Comparison of ENCODE assay signal across 17 cellular contexts in the genomic region with DNA sequence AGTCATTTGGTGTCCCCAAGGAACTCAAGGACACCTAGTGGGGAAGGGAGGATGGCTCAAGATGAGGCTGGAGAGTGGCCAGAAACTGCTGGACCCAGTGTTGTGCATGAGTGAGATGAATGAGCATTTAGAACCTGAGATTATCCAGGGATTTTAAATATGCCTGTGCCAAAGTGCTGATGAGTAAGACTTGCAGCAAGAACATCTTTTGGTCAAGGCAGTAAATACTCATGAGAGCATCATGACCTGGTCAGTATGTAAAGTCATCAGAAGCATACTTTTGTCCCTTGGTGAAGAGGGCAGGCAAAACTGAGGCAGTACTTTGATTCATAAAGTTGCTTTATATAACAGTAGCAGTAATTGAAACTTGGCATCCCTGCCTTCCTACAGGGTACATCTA. TPM values are rescaled to one million over a fixed set of nuclear protein-coding genes. Genes with fewer than 3 reads are reported as not detected.
A peak's percentile ranks its signal among the peaks of the same experiment; 100 is the strongest.
DNase-seq lines count a peak whose midpoint lies in the region; ATAC-seq and TF ChIP-seq lines count a peak whose summit lies in the region.
"Had no signal": no experiment of that assay in that cellular context is flagged by ENCODE, and none has a peak within 500 bp of the region (broad histone marks: within the 10 kb centered on the region; RNA-seq: fewer than 3 reads in every experiment).

No MANE protein-coding gene starts in this region.

- peak; percentile 32 for TF ChIP-seq CTCF in endodermal cell (conservative IDR thresholded peaks at IDR 0.05)
- TF ChIP-seq CTCF in uterus (IDR thresholded peaks at IDR 0.05), result no peak

- TF ChIP-seq POLR2A in uterus (IDR thresholded peaks at IDR 0.05), result no peak

- H3K27me3 ChIP-seq in GM23248 (replicated peaks; ENCODE audit: insufficient read depth) (no peaks in the 10 kb centered on the region), endodermal cell (ENCODE audit: control insufficient read depth, insufficient read depth, low read length, poor library complexity, severe bottlenecking) (no peaks in the 10 kb centered on the region), uterus (no peaks in the 10 kb centered on the region)
- H3K27me3 ChIP-seq: BLaER1 had no signal

- H3K27ac ChIP-seq in GM23248, result no peak overlapping the region
- no peak overlapping the region for H3K27ac ChIP-seq in endodermal cell (ENCODE audit: low read depth, low read length)
- H3K27ac ChIP-seq in uterus, result no peak overlapping the region
- H3K27ac ChIP-seq: BLaER1 had no signal

- peak; percentile 36 for DNase-seq in GM23248
- peak; percentile 15 for DNase-seq in RPMI7951 (ENCODE audit: low read depth)
- DNase-seq in endodermal cell, result no peak
- peak; percentile 12 for DNase-seq in iris pigment epithelial cell (ENCODE audit: low read depth)
- no peak for DNase-seq in uterus
- no peak for DNase-seq in GDM1 (lab: John Stamatoyannopoulos, UW)
- DNase-seq: 8988T; AML-193; Caco-2; CD8-positive, alpha-beta memory T cell; DND-41; GOT3; H9 had no signal

- ATAC-seq in GM21367 (IDR thresholded peaks at IDR 0.05; ENCODE audit: unreplicated experiment) (no peak), esophagus mucosa (no peak)
- ATAC-seq: GM12878 had no signal

- peaks cover 28% of the 10 kb centered on the region for H3F3A ChIP-seq in GM23248 (ENCODE audit: insufficient read depth)

- H3K9ac ChIP-seq in GM23248 (no peak overlapping the region), endodermal cell (ENCODE audit: extremely low read depth, low read length, poor library complexity, severe bottlenecking) (no peak overlapping the region)
- H3K9ac ChIP-seq: BLaER1 had no signal

- H3K4me1 Mint-ChIP-seq in endodermal cell, result no peaks in the 10 kb centered on the region

- no peaks in the 10 kb centered on the region for H4K20me1 ChIP-seq in GM23248 (ENCODE audit: insufficient read depth)
- H4K20me1 ChIP-seq: BLaER1 had no signal

- no peak overlapping the region for H3K4me2 ChIP-seq in GM23248 (ENCODE audit: unreplicated experiment)
- H3K4me2 ChIP-seq: BLaER1 had no signal

- no peaks in the 10 kb centered on the region for H3K79me2 ChIP-seq in GM23248 (ENCODE audit: insufficient read depth)

- no peak overlapping the region for H2AFZ ChIP-seq in GM23248

- H3K9me2 ChIP-seq in GM23248 (ENCODE audit: insufficient read depth), result no peaks in the 10 kb centered on the region

- no peak overlapping the region for H3K4me3 ChIP-seq in GM23248
- H3K4me3 ChIP-seq in endodermal cell (ENCODE audit: low read length), result no peak overlapping the region
- H3K4me3 ChIP-seq in uterus, result no peak overlapping the region
- H3K4me3 ChIP-seq: BLaER1, GM12878 had no signal

- in situ Hi-C loops in GM23248 (cut with MboI), result no loop called here

- H3K9me3 ChIP-seq in GM23248 (ENCODE audit: low read depth), result no peaks in the 10 kb centered on the region
- H3K9me3 ChIP-seq in endodermal cell (ENCODE audit: control insufficient read depth, low read length), result no peaks in the 10 kb centered on the region
- H3K9me3 ChIP-seq in uterus, result peaks cover 0 to 4% of the 10 kb centered on the region in 2 donors
- H3K9me3 ChIP-seq: Caco-2 had no signal

- peaks cover 11% of the 10 kb centered on the region for H3K4me1 ChIP-seq in GM23248 (ENCODE audit: insufficient read depth)
- H3K4me1 ChIP-seq in endodermal cell (ENCODE audit: control insufficient read depth, insufficient read depth, low read length), result no peaks in the 10 kb centered on the region
- no peaks in the 10 kb centered on the region for H3K4me1 ChIP-seq in uterus
- H3K4me1 ChIP-seq: BLaER1, Caco-2 had no signal

- no peaks in the 10 kb centered on the region for H3K9me3 Mint-ChIP-seq in endodermal cell
- H3K9me3 Mint-ChIP-seq: CD8-positive, alpha-beta memory T cell; H9 had no signal

- H3K36me3 Mint-ChIP-seq in endodermal cell (ENCODE audit: low read depth), result no peaks in the 10 kb centered on the region

- H3K27me3 Mint-ChIP-seq in endodermal cell (ENCODE audit: insufficient read depth), result peaks cover 7% of the 10 kb centered on the region

- intact Hi-C loops in uterus (cut with DNase I; ENCODE audit: low total_unique reads), result no loop called here

- H3K27ac Mint-ChIP-seq in endodermal cell, result no peak overlapping the region
- H3K27ac Mint-ChIP-seq: H9 had no signal

- H3K4me3 Mint-ChIP-seq in endodermal cell, result no peak overlapping the region
- H3K4me3 Mint-ChIP-seq: CD8-positive, alpha-beta memory T cell; H9 had no signal

- H3K36me3 ChIP-seq in GM23248 (ENCODE audit: low read depth) (no peaks in the 10 kb centered on the region), endodermal cell (ENCODE audit: control insufficient read depth, insufficient read depth, low read length) (no peaks in the 10 kb centered on the region), uterus (no peaks in the 10 kb centered on the region)
- H3K36me3 ChIP-seq: BLaER1 had no signal

RNA-seq across cellular contexts. Expression of gene SPP2, which starts 3.1 kb away (rescaled TPM):
- not detected in 2 replicates for total RNA-seq in GM23248 (2014; rRNA removed; shearing (Covaris generic))
- not detected in 2 replicates for polyA plus RNA-seq in GM23248 (2016; fragmentation: Nextera tagmentation; extraction: Ambion mirVana)
- not detected in 2 replicates for total RNA-seq in RPMI7951 (2014; rRNA removed; shearing (Covaris generic))
- total RNA-seq in endodermal cell, result not detected
- polyA plus RNA-seq in endodermal cell (2013, experiment 1 of 2), result not detected
- polyA plus RNA-seq in endodermal cell (2013, experiment 2 of 2), result not detected
- total RNA-seq in uterus, result 1 to 10 TPM in 1 of 4 donors, not detected in 3; 1.3 TPM
- not detected for total RNA-seq in esophagus mucosa
- total RNA-seq: Caco-2; CD8-positive, alpha-beta memory T cell; GM12878; H9 had no signal
- polyA plus RNA-seq: CD8-positive, alpha-beta memory T cell; GM12878 had no signal

Comparison
In these comparisons a context has a peak if more than half of its experiments do, and no peak if none do; other contexts are left out.
1. DNase-seq: peak in GM23248 (single experiment), RPMI7951 (single experiment) and iris pigment epithelial cell (single experiment); none in endodermal cell (single experiment), uterus (0 of 2) and GDM1 (single experiment).